26 cellular contexts compared by ENCODE assay signal in genomic region chr6:114083251-114083650, GRCh38.
"Had no signal": no experiment of that assay in that cellular context is flagged by ENCODE, and none has a peak within 500 bp of the region (broad histone marks: within the 10 kb centered on the region; RNA-seq: fewer than 3 reads in every experiment).

No MANE protein-coding gene starts in this region.

- H2AFZ ChIP-seq: hepatocyte had no signal

- H3K36me3 ChIP-seq: colonic mucosa, esophagus muscularis mucosa, esophagus squamous epithelium, gastrocnemius medialis, gastroesophageal sphincter, heart left ventricle, heart right ventricle had no signal

- H3K27ac Mint-ChIP-seq: dendritic cell treated with granulocyte-macrophage colony-stimulating factor and Interleukin-4, amounts not matched to agents 40 ng/mL and 50 ng/mL, for 4 days; effector memory CD8-positive, alpha-beta T cell; endodermal cell had no signal

- H3K79me2 ChIP-seq: hepatocyte had no signal

- H3K4me3 ChIP-seq: colonic mucosa, coronary artery, dorsolateral prefrontal cortex, esophagus muscularis mucosa, esophagus squamous epithelium, gastrocnemius medialis, gastroesophageal sphincter, heart left ventricle, heart right ventricle, hepatocyte had no signal

- H3K4me2 ChIP-seq: hepatocyte had no signal

- ATAC-seq: effector memory CD8-positive, alpha-beta T cell; esophagus mucosa; foreskin keratinocyte; gastrocnemius medialis; gastroesophageal sphincter; heart left ventricle; heart right ventricle had no signal

- H3K4me1 ChIP-seq: colonic mucosa, esophagus muscularis mucosa, esophagus squamous epithelium, foreskin keratinocyte, gastrocnemius medialis, gastroesophageal sphincter, heart left ventricle, heart right ventricle had no signal

- DNase-seq: colonic mucosa; cortex of kidney; dermis blood vessel endothelial cell; dorsolateral prefrontal cortex; effector CD4-positive, alpha-beta T cell; effector CD8-positive, alpha-beta T cell; effector memory CD4-positive, alpha-beta T cell; effector memory CD8-positive, alpha-beta T cell; endodermal cell; erythroblast; esophagus squamous epithelium; foreskin fibroblast; foreskin keratinocyte; foreskin melanocyte; gastrocnemius medialis; glutamatergic neuron; head of caudate nucleus; heart left ventricle; heart right ventricle had no signal

- H3K27me3 ChIP-seq: colonic mucosa, dorsolateral prefrontal cortex, esophagus muscularis mucosa, esophagus squamous epithelium, gastrocnemius medialis, gastroesophageal sphincter, heart left ventricle, heart right ventricle, hepatocyte had no signal

- H3K4me3 Mint-ChIP-seq: dendritic cell treated with granulocyte-macrophage colony-stimulating factor and Interleukin-4, amounts not matched to agents 40 ng/mL and 50 ng/mL, for 4 days; effector memory CD8-positive, alpha-beta T cell; endodermal cell had no signal

- H3K27ac ChIP-seq: colonic mucosa, coronary artery, epithelial cell of prostate, esophagus muscularis mucosa, esophagus squamous epithelium, foreskin keratinocyte, gastrocnemius medialis, gastroesophageal sphincter, heart left ventricle, heart right ventricle, hepatocyte had no signal

- H3K9me3 Mint-ChIP-seq: dendritic cell treated with granulocyte-macrophage colony-stimulating factor and Interleukin-4, amounts not matched to agents 40 ng/mL and 50 ng/mL, for 4 days; endodermal cell had no signal

- H3K27me3 Mint-ChIP-seq: dendritic cell treated with granulocyte-macrophage colony-stimulating factor and Interleukin-4, amounts not matched to agents 40 ng/mL and 50 ng/mL, for 4 days had no signal
